8 cellular contexts compared by ENCODE assay signal in genomic region chr3:61381745-61382392, GRCh38.
DNase-seq lines count a peak whose midpoint lies in the region; ATAC-seq, FAIRE-seq and TF ChIP-seq lines count a peak whose summit lies in the region.

No MANE protein-coding gene starts in this region.

- FAIRE-seq in GM12891 (lab: Jason Lieb, UNC): peak; percentile 97

- DNase-seq in AG09319 (ENCODE audit: extremely low read depth, low read depth) (no peak), GM12891 (ENCODE audit: insufficient read length, low spot score) (peak; percentile 22), NCI-H460 (ENCODE audit: extremely low read depth, low read depth) (peak; percentile 26), T47D (ENCODE audit: low read depth in 1 of 2, low spot score in 1 of 2) (peak; percentile 14 to 56), left kidney (ENCODE audit: low read depth, low spot score) (peak; percentile 48), ecto neural progenitor cell (ENCODE audit: low spot score) (no peak), NCI-H1436 treated with DMSO at 0.1 percent for 48 hours (lab: John Stamatoyannopoulos, UW) (no peak)

- TF ChIP-seq CTCF in AG09319 (IDR thresholded peaks at IDR 0.05; ENCODE audit: low read depth, low read length): peak; percentile 41

- no peak for TF ChIP-seq POLR2A in GM12891 (IDR thresholded peaks at IDR 0.05; ENCODE audit: low read depth, low read length)

- in situ Hi-C loops in T47D (cut with HindIII; ENCODE audit: low pct_unique_long_range_greater_than_20kb, low sequenced_read_pairs): no loop called here

- ATAC-seq in HG02623 (IDR thresholded peaks at IDR 0.05; ENCODE audit: unreplicated experiment): peak; percentile 90

TF ChIP-seq in GM12891, 5 proteins besides CTCF, POLR2A, EP300 and RAD21:
- no peak for TF ChIP-seq PAX5 (IDR thresholded peaks at IDR 0.05; ENCODE audit: insufficient read depth, low read length, severe bottlenecking)
- TF ChIP-seq POLR2AphosphoS5 (IDR thresholded peaks at IDR 0.05; ENCODE audit: low read depth, low read length): no peak
- TF ChIP-seq TAF1 (IDR thresholded peaks at IDR 0.05; ENCODE audit: low read depth, low read length): no peak
- TF ChIP-seq POU2F2 (IDR thresholded peaks at IDR 0.05; ENCODE audit: low read depth, low read length): no peak
- TF ChIP-seq SPI1 (IDR thresholded peaks at IDR 0.05; ENCODE audit: low read depth, low read length): no peak

Comparison
In these comparisons a context has a peak if more than half of its experiments do, and no peak if none do; other contexts are left out.
1. DNase-seq: peak in GM12891 (single experiment), NCI-H460 (single experiment), T47D (2 of 2) and left kidney (single experiment); none in AG09319 (single experiment), ecto neural progenitor cell (single experiment) and NCI-H1436 treated with DMSO at 0.1 percent for 48 hours (single experiment).